Comparison of ENCODE assay signal across 8 cellular contexts in the genomic region with DNA sequence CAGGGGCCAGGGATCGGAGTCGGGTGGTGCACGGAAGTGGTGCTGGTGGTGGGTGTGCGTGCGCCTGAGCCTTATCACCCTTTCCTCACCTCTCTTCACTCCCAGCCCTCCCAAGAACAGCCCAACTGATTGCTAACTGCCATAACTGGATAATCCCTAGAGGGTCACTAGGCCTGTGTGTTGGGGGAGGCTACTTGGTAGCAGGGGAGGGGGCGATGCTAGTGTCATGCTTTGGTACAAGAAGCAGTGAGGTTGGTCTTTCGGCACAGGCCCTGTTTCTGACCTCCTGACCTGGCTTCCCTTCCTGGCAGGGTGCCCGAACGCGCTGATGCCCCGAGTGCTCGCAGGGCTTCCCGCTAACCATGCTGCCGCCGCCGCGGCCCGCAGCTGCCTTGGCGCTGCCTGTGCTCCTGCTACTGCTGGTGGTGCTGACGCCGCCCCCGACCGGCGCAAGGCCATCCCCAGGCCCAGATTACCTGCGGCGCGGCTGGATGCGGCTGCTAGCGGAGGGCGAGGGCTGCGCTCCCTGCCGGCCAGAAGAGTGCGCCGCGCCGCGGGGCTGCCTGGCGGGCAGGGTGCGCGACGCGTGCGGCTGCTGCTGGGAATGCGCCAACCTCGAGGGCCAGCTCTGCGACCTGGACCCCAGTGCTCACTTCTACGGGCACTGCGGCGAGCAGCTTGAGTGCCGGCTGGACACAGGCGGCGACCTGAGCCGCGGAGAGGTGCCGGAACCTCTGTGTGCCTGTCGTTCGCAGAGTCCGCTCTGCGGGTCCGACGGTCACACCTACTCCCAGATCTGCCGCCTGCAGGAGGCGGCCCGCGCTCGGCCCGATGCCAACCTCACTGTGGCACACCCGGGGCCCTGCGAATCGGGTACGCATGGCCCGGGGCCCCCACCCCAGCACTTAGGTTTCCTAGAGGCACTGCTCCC. TPM values are rescaled to one million over a fixed set of nuclear protein-coding genes. Genes with fewer than 3 reads are reported as not detected.
A peak's percentile ranks its signal among the peaks of the same experiment; 100 is the strongest.
DNase-seq lines count a peak whose midpoint lies in the region; ATAC-seq and TF ChIP-seq lines count a peak whose summit lies in the region.

No MANE protein-coding gene starts in this region.

- TF ChIP-seq POLR2A in ovary (IDR thresholded peaks at IDR 0.05): no peak

- peaks cover 7% of the 10 kb centered on the region; the same call in 1 of the 2 replicates for H4K20me1 ChIP-seq in BLaER1

- DNase-seq in NCI-H774 (lab: John Stamatoyannopoulos, UW) (peak; percentile 23), fibroblast of villous mesenchyme (ENCODE audit: low read depth) (peak; percentile 58), ovary (peak in 4 of 5 donors; percentile 32 to 59 (median 52))
- peak; percentile 74 to 80 for DNase-seq in activated T-cell treated with anti-CD3 and anti-CD28 coated beads, Interleukin-2, amount 50 U/mL, for 48 hours

- peak overlapping the region; percentile 95 for H3K4me2 ChIP-seq in BLaER1

- 8 to 17% (median 13%) methylated on average over 21 to 72 of the region's 72 CpGs for WGBS in ovary, 3 donors

- ATAC-seq in GM21723 (IDR thresholded peaks at IDR 0.05; ENCODE audit: unreplicated experiment): peak; percentile 33
- ATAC-seq in HG03135 (IDR thresholded peaks at IDR 0.05; ENCODE audit: unreplicated experiment): no peak
- no peak for ATAC-seq in GM21737 (IDR thresholded peaks at IDR 0.05; ENCODE audit: unreplicated experiment)

- intact Hi-C loops in ovary (cut with DNase I): loop anchor here in 1 of 4 donors (5.0 kb wide), 1 partner anchor 65 kb away; a partner anchor contains a TSS

- peak overlapping the region; percentile 100 for H3K27ac ChIP-seq in BLaER1
- H3K27ac ChIP-seq in ovary: no peak overlapping the region

- no peaks in the 10 kb centered on the region for H3K9me3 ChIP-seq in BLaER1
- no peaks in the 10 kb centered on the region for H3K9me3 ChIP-seq in ovary

- no peaks in the 10 kb centered on the region for H3K27me3 ChIP-seq in BLaER1
- peaks cover 3% of the 10 kb centered on the region for H3K27me3 ChIP-seq in ovary

- no peak for TF ChIP-seq EP300 in ovary (IDR thresholded peaks at IDR 0.05)

- H3K36me3 ChIP-seq in BLaER1: 0 out of 2 replicates have a peak, but pooled peaks cover under 1% of the 10 kb centered on the region
- no peaks in the 10 kb centered on the region for H3K36me3 ChIP-seq in ovary

- H3K9ac ChIP-seq in BLaER1: peak overlapping the region; percentile 100

- H3K4me3 ChIP-seq in BLaER1: peak overlapping the region; percentile 77
- H3K4me3 ChIP-seq in fibroblast of villous mesenchyme (ENCODE audit: low read depth, low read length): peak overlapping the region; percentile 100
- peak overlapping the region; percentile 5 for H3K4me3 ChIP-seq in ovary

- H3K4me1 ChIP-seq in BLaER1 (peaks cover 67% of the 10 kb centered on the region), ovary (ENCODE audit: insufficient read depth) (peaks cover 12% of the 10 kb centered on the region)

- TF ChIP-seq CTCF in fibroblast of villous mesenchyme (IDR thresholded peaks at IDR 0.05; ENCODE audit: insufficient read depth, low read depth, low read length) (peak; percentile 61), ovary (IDR thresholded peaks at IDR 0.05) (peak in 2 of 3 donors; percentile 13 to 28)

RNA-seq across cellular contexts. Expression of a gene that starts 0.7 kb away (rescaled TPM):
- total RNA-seq in fibroblast of villous mesenchyme: 9.1 and 9.3 TPM in 2 replicates
- 1 to 10 TPM in 2 of 7 donors, under 1 TPM in 3, not detected in 2; 0.57 to 1.4 (median 0.94) TPM for total RNA-seq in ovary
- 1 to 10 TPM in 1 of 2 donors, under 1 TPM in 1; 0.46 to 1.9 TPM for polyA plus RNA-seq in ovary

RNA-seq across cellular contexts. Expression of a gene that starts 31.5 kb away (rescaled TPM):
- total RNA-seq in fibroblast of villous mesenchyme (81.6 and 97.0 TPM in 2 replicates), ovary (10 to 100 TPM; 20.2 to 47.0 (median 28.6) TPM)
- polyA plus RNA-seq in ovary: 10 to 100 TPM; 26.5 to 51.5 TPM

RNA-seq across cellular contexts. Expression of a gene that starts 31.6 kb away (rescaled TPM):
- 1.7 and 1.9 TPM in 2 replicates for total RNA-seq in fibroblast of villous mesenchyme
- total RNA-seq in ovary: 1 to 10 TPM in 2 of 7 donors, under 1 TPM in 5; 0.56 to 1.2 (median 0.74) TPM
- under 1 TPM; 0.07 to 0.44 TPM for polyA plus RNA-seq in ovary

Comparison
In these comparisons a context has a peak if more than half of its experiments do, and no peak if none do; other contexts are left out.
1. H3K4me3 ChIP-seq: peak in every context shown above with its lines; median percentile 100 in fibroblast of villous mesenchyme; 77 in BLaER1; 5 in ovary.
2. DNase-seq: peak in every context shown above with its lines; median percentile 77 in activated T-cell treated with anti-CD3 and anti-CD28 coated beads, Interleukin-2, amount 50 U/mL, for 48 hours; 58 in fibroblast of villous mesenchyme; 52 in ovary; 23 in NCI-H774.